ENCODE assay signal across 1 cellular context in the genomic region with DNA sequence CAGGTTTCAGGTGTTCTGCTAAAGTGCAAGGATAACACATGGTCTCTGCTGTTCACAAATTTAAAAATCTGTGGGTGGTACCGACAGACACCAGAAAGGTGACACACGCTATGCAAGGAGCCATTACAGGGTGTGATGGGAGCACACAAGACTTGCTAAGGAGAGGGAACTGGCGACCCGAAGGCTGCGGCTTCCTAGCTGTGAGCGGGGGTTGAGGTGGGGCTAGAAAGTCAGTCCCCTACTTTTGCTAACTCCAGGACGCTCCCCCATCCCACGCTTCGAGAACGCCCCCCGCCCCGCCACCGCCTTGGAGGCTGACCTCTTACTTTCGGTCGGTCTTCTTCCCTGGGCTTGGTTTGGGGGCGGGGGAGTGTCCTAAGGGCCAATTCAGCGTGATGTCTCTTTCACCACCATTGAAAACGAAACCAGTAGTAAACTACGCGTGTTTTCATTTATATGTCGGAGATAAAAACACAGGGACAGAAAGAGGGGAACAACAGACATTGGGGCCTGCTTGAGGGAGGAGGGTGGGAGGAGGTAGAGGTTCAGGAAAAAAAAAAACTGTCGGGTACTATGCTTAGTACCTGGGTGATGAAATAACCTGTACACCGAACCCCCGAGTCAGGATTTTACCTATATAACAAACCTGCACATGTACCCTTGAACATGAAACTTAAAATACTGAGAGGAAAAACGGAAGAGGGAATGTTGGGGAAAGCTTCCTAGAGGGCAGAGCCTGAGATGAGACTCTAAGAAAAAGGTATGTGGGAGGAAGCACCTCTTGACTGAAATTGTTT.
A peak's percentile ranks its signal among the peaks of the same experiment; 100 is the strongest.
TF ChIP-seq lines count a peak whose summit lies in the region.

No MANE protein-coding gene starts in this region.

TF ChIP-seq in HepG2, 621 proteins besides CTCF, POLR2A, EP300 and RAD21 (continued from another document):
- TF ChIP-seq, protein P1, sequence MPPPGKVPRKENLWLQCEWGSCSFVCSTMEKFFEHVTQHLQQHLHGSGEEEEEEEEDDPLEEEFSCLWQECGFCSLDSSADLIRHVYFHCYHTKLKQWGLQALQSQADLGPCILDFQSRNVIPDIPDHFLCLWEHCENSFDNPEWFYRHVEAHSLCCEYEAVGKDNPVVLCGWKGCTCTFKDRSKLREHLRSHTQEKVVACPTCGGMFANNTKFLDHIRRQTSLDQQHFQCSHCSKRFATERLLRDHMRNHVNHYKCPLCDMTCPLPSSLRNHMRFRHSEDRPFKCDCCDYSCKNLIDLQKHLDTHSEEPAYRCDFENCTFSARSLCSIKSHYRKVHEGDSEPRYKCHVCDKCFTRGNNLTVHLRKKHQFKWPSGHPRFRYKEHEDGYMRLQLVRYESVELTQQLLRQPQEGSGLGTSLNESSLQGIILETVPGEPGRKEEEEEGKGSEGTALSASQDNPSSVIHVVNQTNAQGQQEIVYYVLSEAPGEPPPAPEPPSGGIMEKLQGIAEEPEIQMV (CRISPR knock-in tag; IDR thresholded peaks at IDR 0.05; ENCODE audit: low read depth): no peak
- TF ChIP-seq, protein P2, sequence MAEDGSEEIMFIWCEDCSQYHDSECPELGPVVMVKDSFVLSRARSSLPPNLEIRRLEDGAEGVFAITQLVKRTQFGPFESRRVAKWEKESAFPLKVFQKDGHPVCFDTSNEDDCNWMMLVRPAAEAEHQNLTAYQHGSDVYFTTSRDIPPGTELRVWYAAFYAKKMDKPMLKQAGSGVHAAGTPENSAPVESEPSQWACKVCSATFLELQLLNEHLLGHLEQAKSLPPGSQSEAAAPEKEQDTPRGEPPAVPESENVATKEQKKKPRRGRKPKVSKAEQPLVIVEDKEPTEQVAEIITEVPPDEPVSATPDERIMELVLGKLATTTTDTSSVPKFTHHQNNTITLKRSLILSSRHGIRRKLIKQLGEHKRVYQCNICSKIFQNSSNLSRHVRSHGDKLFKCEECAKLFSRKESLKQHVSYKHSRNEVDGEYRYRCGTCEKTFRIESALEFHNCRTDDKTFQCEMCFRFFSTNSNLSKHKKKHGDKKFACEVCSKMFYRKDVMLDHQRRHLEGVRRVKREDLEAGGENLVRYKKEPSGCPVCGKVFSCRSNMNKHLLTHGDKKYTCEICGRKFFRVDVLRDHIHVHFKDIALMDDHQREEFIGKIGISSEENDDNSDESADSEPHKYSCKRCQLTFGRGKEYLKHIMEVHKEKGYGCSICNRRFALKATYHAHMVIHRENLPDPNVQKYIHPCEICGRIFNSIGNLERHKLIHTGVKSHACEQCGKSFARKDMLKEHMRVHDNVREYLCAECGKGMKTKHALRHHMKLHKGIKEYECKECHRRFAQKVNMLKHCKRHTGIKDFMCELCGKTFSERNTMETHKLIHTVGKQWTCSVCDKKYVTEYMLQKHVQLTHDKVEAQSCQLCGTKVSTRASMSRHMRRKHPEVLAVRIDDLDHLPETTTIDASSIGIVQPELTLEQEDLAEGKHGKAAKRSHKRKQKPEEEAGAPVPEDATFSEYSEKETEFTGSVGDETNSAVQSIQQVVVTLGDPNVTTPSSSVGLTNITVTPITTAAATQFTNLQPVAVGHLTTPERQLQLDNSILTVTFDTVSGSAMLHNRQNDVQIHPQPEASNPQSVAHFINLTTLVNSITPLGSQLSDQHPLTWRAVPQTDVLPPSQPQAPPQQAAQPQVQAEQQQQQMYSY (CRISPR knock-in tag; IDR thresholded peaks at IDR 0.05): no peak
- TF ChIP-seq BRD4 (CRISPR knock-in tag; IDR thresholded peaks at IDR 0.05): peak; percentile 40; the same call in 1 of the 2 replicates
- TF ChIP-seq, protein P3, sequence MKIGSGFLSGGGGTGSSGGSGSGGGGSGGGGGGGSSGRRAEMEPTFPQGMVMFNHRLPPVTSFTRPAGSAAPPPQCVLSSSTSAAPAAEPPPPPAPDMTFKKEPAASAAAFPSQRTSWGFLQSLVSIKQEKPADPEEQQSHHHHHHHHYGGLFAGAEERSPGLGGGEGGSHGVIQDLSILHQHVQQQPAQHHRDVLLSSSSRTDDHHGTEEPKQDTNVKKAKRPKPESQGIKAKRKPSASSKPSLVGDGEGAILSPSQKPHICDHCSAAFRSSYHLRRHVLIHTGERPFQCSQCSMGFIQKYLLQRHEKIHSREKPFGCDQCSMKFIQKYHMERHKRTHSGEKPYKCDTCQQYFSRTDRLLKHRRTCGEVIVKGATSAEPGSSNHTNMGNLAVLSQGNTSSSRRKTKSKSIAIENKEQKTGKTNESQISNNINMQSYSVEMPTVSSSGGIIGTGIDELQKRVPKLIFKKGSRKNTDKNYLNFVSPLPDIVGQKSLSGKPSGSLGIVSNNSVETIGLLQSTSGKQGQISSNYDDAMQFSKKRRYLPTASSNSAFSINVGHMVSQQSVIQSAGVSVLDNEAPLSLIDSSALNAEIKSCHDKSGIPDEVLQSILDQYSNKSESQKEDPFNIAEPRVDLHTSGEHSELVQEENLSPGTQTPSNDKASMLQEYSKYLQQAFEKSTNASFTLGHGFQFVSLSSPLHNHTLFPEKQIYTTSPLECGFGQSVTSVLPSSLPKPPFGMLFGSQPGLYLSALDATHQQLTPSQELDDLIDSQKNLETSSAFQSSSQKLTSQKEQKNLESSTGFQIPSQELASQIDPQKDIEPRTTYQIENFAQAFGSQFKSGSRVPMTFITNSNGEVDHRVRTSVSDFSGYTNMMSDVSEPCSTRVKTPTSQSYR (CRISPR knock-in tag; IDR thresholded peaks at IDR 0.05; ENCODE audit: borderline replicate concordance): no peak
- no peak for TF ChIP-seq SOX5 (CRISPR knock-in tag; IDR thresholded peaks at IDR 0.05; ENCODE audit: borderline replicate concordance)
- 0 out of 2 replicates have a peak, but pooled peaks have one; percentile 12 for TF ChIP-seq ZNF335 (CRISPR knock-in tag; IDR thresholded peaks at IDR 0.05)
- no peak for TF ChIP-seq NFKB2 (CRISPR knock-in tag; IDR thresholded peaks at IDR 0.05; ENCODE audit: borderline replicate concordance)
- TF ChIP-seq ZNF496 (CRISPR knock-in tag; IDR thresholded peaks at IDR 0.05; ENCODE audit: insufficient replicate concordance): no peak
- TF ChIP-seq, protein P4, sequence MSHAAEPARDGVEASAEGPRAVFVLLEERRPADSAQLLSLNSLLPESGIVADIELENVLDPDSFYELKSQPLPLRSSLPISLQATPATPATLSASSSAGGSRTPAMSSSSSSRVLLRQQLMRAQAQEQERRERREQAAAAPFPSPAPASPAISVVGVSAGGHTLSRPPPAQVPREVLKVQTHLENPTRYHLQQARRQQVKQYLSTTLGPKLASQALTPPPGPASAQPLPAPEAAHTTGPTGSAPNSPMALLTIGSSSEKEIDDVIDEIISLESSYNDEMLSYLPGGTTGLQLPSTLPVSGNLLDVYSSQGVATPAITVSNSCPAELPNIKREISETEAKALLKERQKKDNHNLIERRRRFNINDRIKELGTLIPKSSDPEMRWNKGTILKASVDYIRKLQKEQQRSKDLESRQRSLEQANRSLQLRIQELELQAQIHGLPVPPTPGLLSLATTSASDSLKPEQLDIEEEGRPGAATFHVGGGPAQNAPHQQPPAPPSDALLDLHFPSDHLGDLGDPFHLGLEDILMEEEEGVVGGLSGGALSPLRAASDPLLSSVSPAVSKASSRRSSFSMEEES (CRISPR knock-in tag; IDR thresholded peaks at IDR 0.05): 0 out of 2 replicates have a peak, but pooled peaks have one; percentile 3
- TF ChIP-seq CENPX (CRISPR knock-in tag; IDR thresholded peaks at IDR 0.05): no peak
- 0 out of 2 replicates have a peak, but pooled peaks have one; percentile 41 for TF ChIP-seq SNAI1 (CRISPR knock-in tag; IDR thresholded peaks at IDR 0.05; ENCODE audit: borderline replicate concordance)
- TF ChIP-seq ZMYM4 (CRISPR knock-in tag; IDR thresholded peaks at IDR 0.05): no peak
- TF ChIP-seq ZMAT3 (CRISPR knock-in tag; conservative IDR thresholded peaks at IDR 0.05): no peak
- TF ChIP-seq KLF16 (CRISPR knock-in tag; IDR thresholded peaks at IDR 0.05): peak in 1 of 2 experiments; percentile 22; a peak in 1 of 4 replicates
- TF ChIP-seq RBFOX2 (IDR thresholded peaks at IDR 0.05; ENCODE audit: low read depth, low read length): peak; percentile 39; the same call in 1 of the 2 replicates
- peak; percentile 47; the same call in 1 of the 2 replicates for TF ChIP-seq ZC3H4 (CRISPR knock-in tag; IDR thresholded peaks at IDR 0.05; ENCODE audit: borderline replicate concordance)
- TF ChIP-seq, protein P5, sequence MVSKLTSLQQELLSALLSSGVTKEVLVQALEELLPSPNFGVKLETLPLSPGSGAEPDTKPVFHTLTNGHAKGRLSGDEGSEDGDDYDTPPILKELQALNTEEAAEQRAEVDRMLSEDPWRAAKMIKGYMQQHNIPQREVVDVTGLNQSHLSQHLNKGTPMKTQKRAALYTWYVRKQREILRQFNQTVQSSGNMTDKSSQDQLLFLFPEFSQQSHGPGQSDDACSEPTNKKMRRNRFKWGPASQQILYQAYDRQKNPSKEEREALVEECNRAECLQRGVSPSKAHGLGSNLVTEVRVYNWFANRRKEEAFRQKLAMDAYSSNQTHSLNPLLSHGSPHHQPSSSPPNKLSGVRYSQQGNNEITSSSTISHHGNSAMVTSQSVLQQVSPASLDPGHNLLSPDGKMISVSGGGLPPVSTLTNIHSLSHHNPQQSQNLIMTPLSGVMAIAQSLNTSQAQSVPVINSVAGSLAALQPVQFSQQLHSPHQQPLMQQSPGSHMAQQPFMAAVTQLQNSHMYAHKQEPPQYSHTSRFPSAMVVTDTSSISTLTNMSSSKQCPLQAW (CRISPR knock-in tag; IDR thresholded peaks at IDR 0.05): no peak
- no peak for TF ChIP-seq MIER2 (CRISPR knock-in tag; IDR thresholded peaks at IDR 0.05)
- no peak for TF ChIP-seq SMYD3 (CRISPR knock-in tag; IDR thresholded peaks at IDR 0.05)
- no peak for TF ChIP-seq REXO4 (CRISPR knock-in tag; IDR thresholded peaks at IDR 0.05; ENCODE audit: borderline replicate concordance)
- TF ChIP-seq, protein P6, sequence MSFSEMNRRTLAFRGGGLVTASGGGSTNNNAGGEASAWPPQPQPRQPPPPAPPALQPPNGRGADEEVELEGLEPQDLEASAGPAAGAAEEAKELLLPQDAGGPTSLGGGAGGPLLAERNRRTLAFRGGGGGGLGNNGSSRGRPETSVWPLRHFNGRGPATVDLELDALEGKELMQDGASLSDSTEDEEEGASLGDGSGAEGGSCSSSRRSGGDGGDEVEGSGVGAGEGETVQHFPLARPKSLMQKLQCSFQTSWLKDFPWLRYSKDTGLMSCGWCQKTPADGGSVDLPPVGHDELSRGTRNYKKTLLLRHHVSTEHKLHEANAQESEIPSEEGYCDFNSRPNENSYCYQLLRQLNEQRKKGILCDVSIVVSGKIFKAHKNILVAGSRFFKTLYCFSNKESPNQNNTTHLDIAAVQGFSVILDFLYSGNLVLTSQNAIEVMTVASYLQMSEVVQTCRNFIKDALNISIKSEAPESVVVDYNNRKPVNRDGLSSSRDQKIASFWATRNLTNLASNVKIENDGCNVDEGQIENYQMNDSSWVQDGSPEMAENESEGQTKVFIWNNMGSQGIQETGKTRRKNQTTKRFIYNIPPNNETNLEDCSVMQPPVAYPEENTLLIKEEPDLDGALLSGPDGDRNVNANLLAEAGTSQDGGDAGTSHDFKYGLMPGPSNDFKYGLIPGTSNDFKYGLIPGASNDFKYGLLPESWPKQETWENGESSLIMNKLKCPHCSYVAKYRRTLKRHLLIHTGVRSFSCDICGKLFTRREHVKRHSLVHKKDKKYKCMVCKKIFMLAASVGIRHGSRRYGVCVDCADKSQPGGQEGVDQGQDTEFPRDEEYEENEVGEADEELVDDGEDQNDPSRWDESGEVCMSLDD (CRISPR knock-in tag; IDR thresholded peaks at IDR 0.05; ENCODE audit: borderline replicate concordance): 0 out of 2 replicates have a peak, but pooled peaks have one; percentile 8
- TF ChIP-seq, protein P7, sequence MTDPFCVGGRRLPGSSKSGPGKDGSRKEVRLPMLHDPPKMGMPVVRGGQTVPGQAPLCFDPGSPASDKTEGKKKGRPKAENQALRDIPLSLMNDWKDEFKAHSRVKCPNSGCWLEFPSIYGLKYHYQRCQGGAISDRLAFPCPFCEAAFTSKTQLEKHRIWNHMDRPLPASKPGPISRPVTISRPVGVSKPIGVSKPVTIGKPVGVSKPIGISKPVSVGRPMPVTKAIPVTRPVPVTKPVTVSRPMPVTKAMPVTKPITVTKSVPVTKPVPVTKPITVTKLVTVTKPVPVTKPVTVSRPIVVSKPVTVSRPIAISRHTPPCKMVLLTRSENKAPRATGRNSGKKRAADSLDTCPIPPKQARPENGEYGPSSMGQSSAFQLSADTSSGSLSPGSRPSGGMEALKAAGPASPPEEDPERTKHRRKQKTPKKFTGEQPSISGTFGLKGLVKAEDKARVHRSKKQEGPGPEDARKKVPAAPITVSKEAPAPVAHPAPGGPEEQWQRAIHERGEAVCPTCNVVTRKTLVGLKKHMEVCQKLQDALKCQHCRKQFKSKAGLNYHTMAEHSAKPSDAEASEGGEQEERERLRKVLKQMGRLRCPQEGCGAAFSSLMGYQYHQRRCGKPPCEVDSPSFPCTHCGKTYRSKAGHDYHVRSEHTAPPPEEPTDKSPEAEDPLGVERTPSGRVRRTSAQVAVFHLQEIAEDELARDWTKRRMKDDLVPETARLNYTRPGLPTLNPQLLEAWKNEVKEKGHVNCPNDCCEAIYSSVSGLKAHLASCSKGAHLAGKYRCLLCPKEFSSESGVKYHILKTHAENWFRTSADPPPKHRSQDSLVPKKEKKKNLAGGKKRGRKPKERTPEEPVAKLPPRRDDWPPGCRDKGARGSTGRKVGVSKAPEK (CRISPR knock-in tag; IDR thresholded peaks at IDR 0.05; ENCODE audit: borderline replicate concordance): no peak
- peak; percentile 22; the same call in 1 of the 3 replicates for TF ChIP-seq MXI1 (IDR thresholded peaks at IDR 0.05; ENCODE audit: borderline replicate concordance, low read depth, low read length)
- TF ChIP-seq ZNF878 (CRISPR knock-in tag; IDR thresholded peaks at IDR 0.05): peak; percentile 47; the same call in 1 of the 2 replicates
- TF ChIP-seq, protein P8, sequence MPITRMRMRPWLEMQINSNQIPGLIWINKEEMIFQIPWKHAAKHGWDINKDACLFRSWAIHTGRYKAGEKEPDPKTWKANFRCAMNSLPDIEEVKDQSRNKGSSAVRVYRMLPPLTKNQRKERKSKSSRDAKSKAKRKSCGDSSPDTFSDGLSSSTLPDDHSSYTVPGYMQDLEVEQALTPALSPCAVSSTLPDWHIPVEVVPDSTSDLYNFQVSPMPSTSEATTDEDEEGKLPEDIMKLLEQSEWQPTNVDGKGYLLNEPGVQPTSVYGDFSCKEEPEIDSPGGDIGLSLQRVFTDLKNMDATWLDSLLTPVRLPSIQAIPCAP (CRISPR knock-in tag; IDR thresholded peaks at IDR 0.05; ENCODE audit: low read depth): no peak
- TF ChIP-seq KDM4B (CRISPR knock-in tag; IDR thresholded peaks at IDR 0.05): 0 out of 2 replicates have a peak, but pooled peaks have one; percentile 12
- TF ChIP-seq SAP130 (CRISPR knock-in tag; IDR thresholded peaks at IDR 0.05; ENCODE audit: low read depth): 0 out of 2 replicates have a peak, but pooled peaks have one; percentile 11
- TF ChIP-seq BRCA1 (CRISPR knock-in tag; IDR thresholded peaks at IDR 0.05): 0 out of 2 replicates have a peak, but pooled peaks have one; percentile 15
- TF ChIP-seq ZSCAN21 (CRISPR knock-in tag; IDR thresholded peaks at IDR 0.05; ENCODE audit: borderline replicate concordance): 0 out of 2 replicates have a peak, but pooled peaks have one; percentile 69
- TF ChIP-seq, protein P9, sequence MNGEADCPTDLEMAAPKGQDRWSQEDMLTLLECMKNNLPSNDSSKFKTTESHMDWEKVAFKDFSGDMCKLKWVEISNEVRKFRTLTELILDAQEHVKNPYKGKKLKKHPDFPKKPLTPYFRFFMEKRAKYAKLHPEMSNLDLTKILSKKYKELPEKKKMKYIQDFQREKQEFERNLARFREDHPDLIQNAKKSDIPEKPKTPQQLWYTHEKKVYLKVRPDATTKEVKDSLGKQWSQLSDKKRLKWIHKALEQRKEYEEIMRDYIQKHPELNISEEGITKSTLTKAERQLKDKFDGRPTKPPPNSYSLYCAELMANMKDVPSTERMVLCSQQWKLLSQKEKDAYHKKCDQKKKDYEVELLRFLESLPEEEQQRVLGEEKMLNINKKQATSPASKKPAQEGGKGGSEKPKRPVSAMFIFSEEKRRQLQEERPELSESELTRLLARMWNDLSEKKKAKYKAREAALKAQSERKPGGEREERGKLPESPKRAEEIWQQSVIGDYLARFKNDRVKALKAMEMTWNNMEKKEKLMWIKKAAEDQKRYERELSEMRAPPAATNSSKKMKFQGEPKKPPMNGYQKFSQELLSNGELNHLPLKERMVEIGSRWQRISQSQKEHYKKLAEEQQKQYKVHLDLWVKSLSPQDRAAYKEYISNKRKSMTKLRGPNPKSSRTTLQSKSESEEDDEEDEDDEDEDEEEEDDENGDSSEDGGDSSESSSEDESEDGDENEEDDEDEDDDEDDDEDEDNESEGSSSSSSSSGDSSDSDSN (CRISPR knock-in tag; IDR thresholded peaks at IDR 0.05): no peak
